20 cellular contexts compared by ENCODE assay signal in genomic region chr14:34750670-34751069, GRCh38. TPM values are rescaled to one million over a fixed set of nuclear protein-coding genes. Genes with fewer than 3 reads are reported as not detected.
A peak's percentile ranks its signal among the peaks of the same experiment; 100 is the strongest.
DNase-seq lines count a peak whose midpoint lies in the region; ATAC-seq and TF ChIP-seq lines count a peak whose summit lies in the region.
"Had no signal": no experiment of that assay in that cellular context is flagged by ENCODE, and none has a peak within 500 bp of the region (broad histone marks: within the 10 kb centered on the region; RNA-seq: fewer than 3 reads in every experiment).

No MANE protein-coding gene starts in this region.

- TF ChIP-seq RAD21 in IMR-90 (IDR thresholded peaks at IDR 0.05; ENCODE audit: low read length), result no peak

- H3K18ac ChIP-seq in IMR-90 (ENCODE audit: low read depth, low read length), result no peak overlapping the region

- no peak overlapping the region for H2BK120ac ChIP-seq in IMR-90 (ENCODE audit: low read depth, low read length)

- no peaks in the 10 kb centered on the region for H3K36me3 ChIP-seq in IMR-90 (ENCODE audit: control insufficient read depth, insufficient read depth, low read length)
- H3K36me3 ChIP-seq in kidney epithelial cell (ENCODE audit: control insufficient read depth, insufficient read depth, low read length), result no peaks in the 10 kb centered on the region
- H3K36me3 ChIP-seq in heart left ventricle, result peaks cover 0 to 36% (median 12%) of the 10 kb centered on the region in 9 donors
- H3K36me3 ChIP-seq in CD8-positive, alpha-beta memory T cell (ENCODE audit: insufficient read depth, low read length), result peaks cover 6% of the 10 kb centered on the region
- H3K36me3 ChIP-seq: neural progenitor cell had no signal

- TF ChIP-seq CTCF in IMR-90 (conservative IDR thresholded peaks at IDR 0.05; ENCODE audit: low read depth, low read length), result no peak
- no peak for TF ChIP-seq CTCF in chondrocyte (IDR thresholded peaks at IDR 0.05)
- no peak for TF ChIP-seq CTCF in kidney epithelial cell (IDR thresholded peaks at IDR 0.05; ENCODE audit: insufficient read depth, low read length, poor library complexity, severe bottlenecking)
- TF ChIP-seq CTCF in heart left ventricle (IDR thresholded peaks at IDR 0.05), result no peak

- H3K4me1 ChIP-seq in IMR-90 (ENCODE audit: control insufficient read depth, insufficient read depth, low read length) (0 out of 2 replicates have a peak, but pooled peaks cover 2% of the 10 kb centered on the region), heart left ventricle (no peaks in the 10 kb centered on the region)
- H3K4me1 ChIP-seq in CD8-positive, alpha-beta memory T cell (ENCODE audit: insufficient read depth, low read length), result no peaks in the 10 kb centered on the region
- H3K4me1 ChIP-seq: neural progenitor cell had no signal

- H4K5ac ChIP-seq in IMR-90 (ENCODE audit: low read depth, low read length), result no peak overlapping the region

- no peak overlapping the region for H2BK5ac ChIP-seq in IMR-90 (ENCODE audit: low read depth, low read length, poor library complexity, severe bottlenecking)

- H3K9me3 ChIP-seq in IMR-90 (ENCODE audit: control insufficient read depth, insufficient read depth, low read length) (no peaks in the 10 kb centered on the region), heart left ventricle (no peaks in the 10 kb centered on the region)
- H3K9me3 ChIP-seq in CD8-positive, alpha-beta memory T cell (ENCODE audit: low read length), result no peaks in the 10 kb centered on the region

- no peak overlapping the region for H3K27ac ChIP-seq in IMR-90 (ENCODE audit: insufficient read depth, low read length)
- no peak overlapping the region for H3K27ac ChIP-seq in heart left ventricle
- no peak overlapping the region for H3K27ac ChIP-seq in CD8-positive, alpha-beta memory T cell (ENCODE audit: low read depth, low read length)
- H3K27ac ChIP-seq: KMS-11, neural progenitor cell, PC-9 had no signal

- no peaks in the 10 kb centered on the region; a peak in 1 of 4 replicates for H3K79me1 ChIP-seq in IMR-90 (ENCODE audit: low read depth in 1 of 2, low read length in 2 of 2)

- H3K4me3 ChIP-seq in IMR-90 (ENCODE audit: insufficient read depth, low read depth, low read length) (no peak overlapping the region), kidney epithelial cell (ENCODE audit: low read depth, low read length) (no peak overlapping the region), heart left ventricle (no peak overlapping the region)
- H3K4me3 ChIP-seq in CD8-positive, alpha-beta memory T cell (ENCODE audit: low read length), result no peak overlapping the region
- H3K4me3 ChIP-seq: neural progenitor cell, PC-9, smooth muscle cell had no signal

- no peak for TF ChIP-seq POLR2A in IMR-90 (IDR thresholded peaks at IDR 0.05; ENCODE audit: low read depth, low read length)
- TF ChIP-seq POLR2A in heart left ventricle (IDR thresholded peaks at IDR 0.05), result no peak

- peak overlapping the region; percentile 22 for H3K27ac Mint-ChIP-seq in chondrocyte (ENCODE audit: unreplicated experiment)
- H3K27ac Mint-ChIP-seq in activated naive CD4-positive, alpha-beta T cell treated with anti-CD3 and anti-CD28 coated beads, Interleukin-2, amount 50 U/mL, for 72 hours, result no peak overlapping the region
- H3K27ac Mint-ChIP-seq in CD8-positive, alpha-beta memory T cell, result peak overlapping the region in 1 of 8 donors; percentile 58
- H3K27ac Mint-ChIP-seq: activated naive CD4-positive, alpha-beta T cell treated with anti-CD3 and anti-CD28 coated beads for 36 hours; neural progenitor cell had no signal

- BruUV-seq in IMR-90 (replicated peaks; lab: Mats Ljungman, UMichigan), result no TSS peak

- peaks cover 10% of the 10 kb centered on the region for H3K4me1 Mint-ChIP-seq in chondrocyte (ENCODE audit: low read depth)
- H3K4me1 Mint-ChIP-seq in CD8-positive, alpha-beta memory T cell, result peaks cover 0 to 5% (median 0%) of the 10 kb centered on the region in 3 donors
- H3K4me1 Mint-ChIP-seq: central memory CD8-positive, alpha-beta T cell; neural progenitor cell had no signal

- no peak overlapping the region for H2BK15ac ChIP-seq in IMR-90 (ENCODE audit: low read depth, low read length)

- H4K91ac ChIP-seq in IMR-90 (ENCODE audit: insufficient read depth, low read depth, low read length), result no peak overlapping the region

- no peak overlapping the region for H2AK5ac ChIP-seq in IMR-90 (ENCODE audit: low read depth, low read length)

- H3K4me3 Mint-ChIP-seq in chondrocyte (ENCODE audit: unreplicated experiment), result no peak overlapping the region
- H3K4me3 Mint-ChIP-seq in CD8-positive, alpha-beta memory T cell, result no peak overlapping the region
- H3K4me3 Mint-ChIP-seq: activated naive CD4-positive, alpha-beta T cell treated with anti-CD3 and anti-CD28 coated beads for 36 hours; central memory CD8-positive, alpha-beta T cell; neural progenitor cell had no signal

- H3K27me3 ChIP-seq in IMR-90 (ENCODE audit: control insufficient read depth, insufficient read depth, low read length) (no peaks in the 10 kb centered on the region), kidney epithelial cell (ENCODE audit: control insufficient read depth, insufficient read depth, low read length) (no peaks in the 10 kb centered on the region), heart left ventricle (no peaks in the 10 kb centered on the region)
- no peaks in the 10 kb centered on the region for H3K27me3 ChIP-seq in CD8-positive, alpha-beta memory T cell (ENCODE audit: insufficient read depth, low read length, poor library complexity, severe bottlenecking)
- H3K27me3 ChIP-seq: neural progenitor cell had no signal

- H3K9ac ChIP-seq in IMR-90 (ENCODE audit: low read depth, low read length), result no peak overlapping the region
- H3K9ac ChIP-seq: KMS-11, neural progenitor cell had no signal

- H2AK9ac ChIP-seq in IMR-90 (replicated peaks; ENCODE audit: low read depth, low read length, poor library complexity), result no peak overlapping the region

- H3K9me3 Mint-ChIP-seq in chondrocyte (ENCODE audit: low read depth), result no peaks in the 10 kb centered on the region
- H3K9me3 Mint-ChIP-seq in activated naive CD4-positive, alpha-beta T cell treated with anti-CD3 and anti-CD28 coated beads, Interleukin-2, amount 50 U/mL, for 72 hours, result no peaks in the 10 kb centered on the region
- no peaks in the 10 kb centered on the region for H3K9me3 Mint-ChIP-seq in CD8-positive, alpha-beta memory T cell
- H3K9me3 Mint-ChIP-seq: activated naive CD4-positive, alpha-beta T cell treated with anti-CD3 and anti-CD28 coated beads for 36 hours; central memory CD8-positive, alpha-beta T cell; neural progenitor cell had no signal

- intact Hi-C loops in IMR-90 (cut with micrococcal nuclease), result no loop called here
- intact Hi-C loops in heart left ventricle (cut with DNase I), result no loop called here

- H3K23ac ChIP-seq in IMR-90 (ENCODE audit: low read depth, low read length), result no peak overlapping the region

- H2AFZ ChIP-seq in IMR-90 (replicated peaks; ENCODE audit: low read length, poor library complexity), result no peak overlapping the region
- H2AFZ ChIP-seq: neural progenitor cell, PC-9 had no signal

- no peak overlapping the region for H3K56ac ChIP-seq in IMR-90 (ENCODE audit: extremely low read depth, insufficient read depth, low read length)

- H3K36me3 Mint-ChIP-seq in chondrocyte (ENCODE audit: low read depth), result peaks cover 5% of the 10 kb centered on the region
- peaks cover 0 to 5% of the 10 kb centered on the region in 2 donors for H3K36me3 Mint-ChIP-seq in activated naive CD4-positive, alpha-beta T cell treated with anti-CD3 and anti-CD28 coated beads, Interleukin-2, amount 50 U/mL, for 72 hours
- peaks cover 0 to 35% (median 12%) of the 10 kb centered on the region in 3 donors for H3K36me3 Mint-ChIP-seq in CD8-positive, alpha-beta memory T cell

- no peak overlapping the region for H3K4me2 ChIP-seq in IMR-90 (ENCODE audit: low read depth, low read length)
- H3K4me2 ChIP-seq: KMS-11, neural progenitor cell, PC-9, smooth muscle cell had no signal

- peak overlapping the region in 1 of 2 experiments; percentile 50; a peak in 1 of 4 replicates for H4K8ac ChIP-seq in IMR-90 (ENCODE audit: low read depth in 2 of 2, low read length in 2 of 2)

- dilution Hi-C loops in IMR-90 (cut with HindIII; ENCODE audit: low sequenced_read_pairs, unreplicated experiment), result no loop called here

- H2BK20ac ChIP-seq in IMR-90 (ENCODE audit: low read depth, low read length), result no peak overlapping the region

- POLR2A ChIA-PET in IMR-90 (lab: Charles Lee; ENCODE audit: unreplicated experiment), result no interaction called here
- POLR2A ChIA-PET in CD8-positive, alpha-beta memory T cell (lab: Charles Lee), result no interaction called here

- H4K20me1 ChIP-seq in IMR-90 (ENCODE audit: insufficient read depth, low read length), result no peaks in the 10 kb centered on the region

- CTCF ChIA-PET in IMR-90 (lab: Yijun Ruan, JAX), result no interaction called here
- CTCF ChIA-PET in CD8-positive, alpha-beta memory T cell (lab: Charles Lee), result no interaction called here

- DNase-seq in AG08396 (ENCODE audit: low spot score), result peak; percentile 38
- DNase-seq in IMR-90, result peak; percentile 78
- DNase-seq in chondrocyte (ENCODE audit: low spot score), result no peak
- peak; percentile 43 for DNase-seq in kidney epithelial cell (ENCODE audit: low read depth)
- DNase-seq in activated naive CD4-positive, alpha-beta T cell treated with anti-CD3 and anti-CD28 coated beads, Interleukin-2, amount 50 U/mL, for 72 hours (ENCODE audit: low spot score in 2 of 2), result no peak
- DNase-seq in heart left ventricle, result no peak
- no peak for DNase-seq in NCI-H526 treated with DMSO at 0.1 percent for 48 hours (lab: John Stamatoyannopoulos, UW)
- DNase-seq in CD8-positive, alpha-beta memory T cell, result no peak
- DNase-seq: ACHN; activated CD4-positive, CD25-positive, alpha-beta regulatory T cell treated with anti-CD3 and anti-CD28 coated beads, Interleukin-2, amount 50 U/mL, for 72 hours; activated CD8-positive, alpha-beta memory T cell treated with anti-CD3 and anti-CD28 coated beads, Interleukin-2, amount 50 U/mL, for 48 hours; activated naive CD4-positive, alpha-beta T cell treated with anti-CD3 and anti-CD28 coated beads for 36 hours; GOT3; NCI-H1694 treated with DMSO at 0.1 percent for 48 hours; NCI-H524 treated with DMSO at 0.1 percent for 48 hours; PC-9 had no signal

- H3K14ac ChIP-seq in IMR-90 (replicated peaks; ENCODE audit: low read depth, low read length), result 0 out of 2 replicates have a peak overlapping the region, but pooled peaks have one; percentile 70

- H3K27me3 Mint-ChIP-seq in chondrocyte (ENCODE audit: low read depth), result no peaks in the 10 kb centered on the region
- H3K27me3 Mint-ChIP-seq in CD8-positive, alpha-beta memory T cell, result no peaks in the 10 kb centered on the region
- H3K27me3 Mint-ChIP-seq: central memory CD8-positive, alpha-beta T cell had no signal

- H3K4ac ChIP-seq in IMR-90 (ENCODE audit: low read depth, low read length), result no peak overlapping the region

- H3K9me1 ChIP-seq in IMR-90 (ENCODE audit: insufficient read depth, low read length), result 0 out of 2 replicates have a peak, but pooled peaks cover 2% of the 10 kb centered on the region

- in situ Hi-C loops in IMR-90 (cut with MboI; ENCODE audit: low sequenced_read_pairs), result no loop called here

- peak; percentile 91 for ATAC-seq in IMR-90 (ENCODE audit: low read depth)
- ATAC-seq in activated naive CD4-positive, alpha-beta T cell treated with anti-CD3 and anti-CD28 coated beads, Interleukin-2, amount 50 U/mL, for 72 hours, result no peak
- ATAC-seq in heart left ventricle, result no peak

RNA-seq across cellular contexts. Expression of gene CFL2, which starts 36.3 kb away (rescaled TPM):
- total RNA-seq in IMR-90 (2012; rRNA removed) (151 and 187 TPM in 2 replicates), chondrocyte (58.1 to 84.5 TPM (median 77.2 TPM) in 3 replicates), kidney epithelial cell (32.4 and 34.0 TPM in 2 replicates), heart left ventricle (1,000 to 10,000 TPM in 2 of 9 donors, 100 to 1,000 TPM in 7; 381 to 1,097 (median 604) TPM)
- polyA plus RNA-seq in IMR-90 (2012; rRNA removed) (75.1 and 106 TPM in 2 replicates), heart left ventricle (100 to 1,000 TPM; 381 to 556 TPM)
- 12.7 and 19.1 TPM in 2 replicates for polyA plus RNA-seq in IMR-90 (2012; cell fraction: cytosol; rRNA removed)
- 2.4 and 28.7 TPM in 2 replicates for polyA plus RNA-seq in IMR-90 (2012; cell fraction: nucleus; rRNA removed; ENCODE audit: low replicate concordance)
- total RNA-seq in activated naive CD4-positive, alpha-beta T cell treated with anti-CD3 and anti-CD28 coated beads, Interleukin-2, amount 50 U/mL, for 72 hours, result 1 to 10 TPM; 2.9 to 6.0 TPM
- 10 to 100 TPM in 1 of 2 experiments, 1 to 10 TPM in 1; 8.4 to 10.0 TPM for total RNA-seq in CD8-positive, alpha-beta memory T cell
- polyA plus RNA-seq in CD8-positive, alpha-beta memory T cell, result 10.2 TPM

Comparison
In these comparisons a context has a peak if more than half of its experiments do, and no peak if none do; other contexts are left out.
1. DNase-seq: peak in AG08396 (single experiment), IMR-90 (single experiment) and kidney epithelial cell (single experiment); none in chondrocyte (single experiment), activated naive CD4-positive, alpha-beta T cell treated with anti-CD3 and anti-CD28 coated beads, Interleukin-2, amount 50 U/mL, for 72 hours (0 of 2), heart left ventricle (0 of 5), NCI-H526 treated with DMSO at 0.1 percent for 48 hours (single experiment) and CD8-positive, alpha-beta memory T cell (0 of 5).